Comparison of ENCODE assay signal across 18 cellular contexts in genomic region chr5:167944121-167944858, GRCh38.
DNase-seq lines count a peak whose midpoint lies in the region; ATAC-seq, FAIRE-seq and TF ChIP-seq lines count a peak whose summit lies in the region.
"Had no signal": no experiment of that assay in that cellular context is flagged by ENCODE, and none has a peak within 500 bp of the region (broad histone marks: within the 10 kb centered on the region; RNA-seq: fewer than 3 reads in every experiment).

No MANE protein-coding gene starts in this region.

- H3K36me3 ChIP-seq in RWPE2 (ENCODE audit: low read depth) = no peaks in the 10 kb centered on the region
- no peaks in the 10 kb centered on the region for H3K36me3 ChIP-seq in prostate gland
- H3K36me3 ChIP-seq: HAP-1, lower lobe of right lung, ovary had no signal

- WGBS in prostate gland = 71% methylated on average over 9 of the region's 9 CpGs

- TF ChIP-seq CTCF in RWPE2 (IDR thresholded peaks at IDR 0.05; ENCODE audit: poor library complexity, severe bottlenecking) = no peak
- no peak for TF ChIP-seq CTCF in prostate gland (IDR thresholded peaks at IDR 0.05)

- intact Hi-C loops in left cardiac atrium (cut with DNase I) = no loop called here
- intact Hi-C loops in prostate gland (cut with DNase I) = loop anchor here (10.0 kb wide), 2 partner anchors 119 to 141 kb away; no protein-coding TSS in a partner anchor

- H3K27ac ChIP-seq in RWPE2 (ENCODE audit: poor library complexity, severe bottlenecking) (peak overlapping the region; percentile 88), prostate gland (peak overlapping the region; percentile 42 to 54)
- H3K27ac ChIP-seq: lower lobe of right lung, ovary had no signal

- H3K27me3 ChIP-seq in RWPE2 (ENCODE audit: insufficient read depth, poor library complexity, severe bottlenecking) (no peaks in the 10 kb centered on the region), prostate gland (replicated peaks; ENCODE audit: insufficient read depth) (no peaks in the 10 kb centered on the region)
- H3K27me3 ChIP-seq: ovary had no signal

- FAIRE-seq in GM19239 (lab: Jason Lieb, UNC) = no peak
- FAIRE-seq: bronchial epithelial cell, islet of Langerhans had no signal

- no peak for TF ChIP-seq POLR2A in prostate gland (IDR thresholded peaks at IDR 0.05)

- H3K4me1 ChIP-seq in RWPE2 (ENCODE audit: insufficient read depth, poor library complexity, severe bottlenecking) (peaks cover 20% of the 10 kb centered on the region), prostate gland (replicated peaks) (no peaks in the 10 kb centered on the region)
- H3K4me1 ChIP-seq: HAP-1, lower lobe of right lung had no signal

- ATAC-seq in RWPE2 (ENCODE audit: low read depth) = no peak
- ATAC-seq in left cardiac atrium = peak; percentile 52 to 63
- ATAC-seq: lower lobe of right lung had no signal

- DNase-seq in EH (ENCODE audit: low read depth) = peak; percentile 54
- no peak for DNase-seq in RWPE2 (ENCODE audit: low spot score)
- peak; percentile 37 for DNase-seq in left cardiac atrium
- DNase-seq in prostate gland (ENCODE audit: low spot score) = no peak
- DNase-seq in NCI-H146 (lab: John Stamatoyannopoulos, UW) = no peak
- no peak for DNase-seq in germinal center (ENCODE audit: low spot score)
- no peak for DNase-seq in iPS-NIHi7 (ENCODE audit: extremely low spot score)
- no peak for DNase-seq in GM19239 (ENCODE audit: insufficient read length, low spot score)
- DNase-seq: activated CD4-positive, alpha-beta T cell treated with anti-CD3 and anti-CD28 coated beads for 48 hours; DND-41; hippocampal formation; lower lobe of right lung; NCI-H1930; NCI-H446 treated with DMSO at 0.1 percent for 48 hours; ovary had no signal

- H3K9me3 ChIP-seq in RWPE2 (ENCODE audit: severe bottlenecking) = no peaks in the 10 kb centered on the region
- no peaks in the 10 kb centered on the region for H3K9me3 ChIP-seq in prostate gland
- H3K9me3 ChIP-seq: HAP-1, lower lobe of right lung, ovary had no signal

- H3K4me3 ChIP-seq in RWPE2 (ENCODE audit: severe bottlenecking) (no peak overlapping the region), prostate gland (no peak overlapping the region)
- H3K4me3 ChIP-seq: HAP-1, lower lobe of right lung, ovary had no signal

Comparison
In these comparisons a context has a peak if more than half of its experiments do, and no peak if none do; other contexts are left out.
1. DNase-seq: peak in EH (single experiment) and left cardiac atrium (single experiment); none in RWPE2 (single experiment), prostate gland (single experiment), NCI-H146 (single experiment), germinal center (single experiment), iPS-NIHi7 (single experiment) and GM19239 (single experiment).